Comparison of ENCODE assay signal across 2 cellular contexts in the genomic region with DNA sequence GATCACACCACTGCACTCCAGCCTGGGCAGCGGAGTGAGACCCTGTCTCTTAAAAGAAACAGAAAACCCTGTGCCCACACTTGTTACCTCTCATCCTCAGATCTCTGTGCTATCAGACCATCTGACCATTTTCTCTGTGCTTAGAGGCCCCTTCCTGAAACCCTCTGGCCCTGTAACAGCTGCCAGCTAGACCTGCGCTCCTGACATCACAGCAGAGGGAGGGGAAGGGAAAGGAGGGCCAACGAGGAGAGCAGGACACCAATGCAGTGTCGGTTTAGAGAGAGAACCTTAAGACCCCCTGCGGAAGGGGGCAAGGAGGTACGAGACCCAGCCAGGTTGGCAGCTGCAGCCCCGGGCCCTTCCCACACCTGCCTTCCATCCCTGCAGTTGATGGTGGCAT.
TF ChIP-seq lines count a peak whose summit lies in the region.

No MANE protein-coding gene starts in this region.

TF ChIP-seq in SK-N-SH, 30 proteins besides CTCF, POLR2A, EP300 and RAD21:
- TF ChIP-seq GABPA (IDR thresholded peaks at IDR 0.05; ENCODE audit: low read depth) (no peak), RCOR1 (IDR thresholded peaks at IDR 0.05; ENCODE audit: low read length) (no peak), SIN3A (IDR thresholded peaks at IDR 0.05; ENCODE audit: borderline replicate concordance, low read depth, low read length) (no peak), JUND (IDR thresholded peaks at IDR 0.05) (no peak)
TF ChIP-seq in SK-N-SH: peak in this region for 0.

TF ChIP-seq in SK-N-SH treated with all-trans-retinoic acid at 6 μM for 48 hours, 23 proteins besides CTCF, POLR2A, EP300 and RAD21:
- TF ChIP-seq ESRRG (CRISPR knock-in tag; IDR thresholded peaks at IDR 0.05) (no peak), ZNF70 (CRISPR knock-in tag; IDR thresholded peaks at IDR 0.05) (no peak), PPARA (CRISPR knock-in tag; IDR thresholded peaks at IDR 0.05; ENCODE audit: borderline replicate concordance) (no peak)
